In genomic region chr17:45648642-45649041, GRCh38 we compare ENCODE assay signal across 3 cellular contexts.
TF ChIP-seq lines count a peak whose summit lies in the region.

No MANE protein-coding gene starts in this region.

TF ChIP-seq in SK-N-SH, 30 proteins besides CTCF, POLR2A, EP300 and RAD21 (continued from another document):
- no peak for TF ChIP-seq PBX3 (IDR thresholded peaks at IDR 0.05)
- no peak for TF ChIP-seq YY1 (IDR thresholded peaks at IDR 0.05; ENCODE audit: low read depth)
- TF ChIP-seq POLR2AphosphoS5 (IDR thresholded peaks at IDR 0.05; ENCODE audit: low read depth, low read length): no peak
- TF ChIP-seq TAF1 (IDR thresholded peaks at IDR 0.05; ENCODE audit: borderline replicate concordance, low read depth, low read length): no peak
- TF ChIP-seq, protein P1, sequence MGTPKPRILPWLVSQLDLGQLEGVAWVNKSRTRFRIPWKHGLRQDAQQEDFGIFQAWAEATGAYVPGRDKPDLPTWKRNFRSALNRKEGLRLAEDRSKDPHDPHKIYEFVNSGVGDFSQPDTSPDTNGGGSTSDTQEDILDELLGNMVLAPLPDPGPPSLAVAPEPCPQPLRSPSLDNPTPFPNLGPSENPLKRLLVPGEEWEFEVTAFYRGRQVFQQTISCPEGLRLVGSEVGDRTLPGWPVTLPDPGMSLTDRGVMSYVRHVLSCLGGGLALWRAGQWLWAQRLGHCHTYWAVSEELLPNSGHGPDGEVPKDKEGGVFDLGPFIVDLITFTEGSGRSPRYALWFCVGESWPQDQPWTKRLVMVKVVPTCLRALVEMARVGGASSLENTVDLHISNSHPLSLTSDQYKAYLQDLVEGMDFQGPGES (IDR thresholded peaks at IDR 0.05; ENCODE audit: low read depth, low read length): no peak
- TF ChIP-seq TCF12 (IDR thresholded peaks at IDR 0.05): no peak
- TF ChIP-seq SIN3A (IDR thresholded peaks at IDR 0.05; ENCODE audit: borderline replicate concordance, low read depth, low read length): no peak
TF ChIP-seq in SK-N-SH: peak in this region for 0.

TF ChIP-seq in SK-N-SH treated with all-trans-retinoic acid at 6 μM for 48 hours, 23 proteins besides CTCF, POLR2A, EP300 and RAD21 (continued from another document):
- TF ChIP-seq, protein P2, sequence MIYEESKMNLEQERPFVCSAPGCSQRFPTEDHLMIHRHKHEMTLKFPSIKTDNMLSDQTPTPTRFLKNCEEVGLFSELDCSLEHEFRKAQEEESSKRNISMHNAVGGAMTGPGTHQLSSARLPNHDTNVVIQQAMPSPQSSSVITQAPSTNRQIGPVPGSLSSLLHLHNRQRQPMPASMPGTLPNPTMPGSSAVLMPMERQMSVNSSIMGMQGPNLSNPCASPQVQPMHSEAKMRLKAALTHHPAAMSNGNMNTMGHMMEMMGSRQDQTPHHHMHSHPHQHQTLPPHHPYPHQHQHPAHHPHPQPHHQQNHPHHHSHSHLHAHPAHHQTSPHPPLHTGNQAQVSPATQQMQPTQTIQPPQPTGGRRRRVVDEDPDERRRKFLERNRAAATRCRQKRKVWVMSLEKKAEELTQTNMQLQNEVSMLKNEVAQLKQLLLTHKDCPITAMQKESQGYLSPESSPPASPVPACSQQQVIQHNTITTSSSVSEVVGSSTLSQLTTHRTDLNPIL (CRISPR knock-in tag; IDR thresholded peaks at IDR 0.05; ENCODE audit: low read depth): no peak
- no peak for TF ChIP-seq TCF4 (CRISPR knock-in tag; IDR thresholded peaks at IDR 0.05; ENCODE audit: borderline replicate concordance)
- TF ChIP-seq ZNF565 (CRISPR knock-in tag; conservative IDR thresholded peaks at IDR 0.05; ENCODE audit: low read depth): no peak
- no peak for TF ChIP-seq ESRRG (CRISPR knock-in tag; IDR thresholded peaks at IDR 0.05)
- TF ChIP-seq ZFP3 (CRISPR knock-in tag; IDR thresholded peaks at IDR 0.05): no peak
- no peak for TF ChIP-seq OSR1 (CRISPR knock-in tag; IDR thresholded peaks at IDR 0.05)
- TF ChIP-seq, protein P3, sequence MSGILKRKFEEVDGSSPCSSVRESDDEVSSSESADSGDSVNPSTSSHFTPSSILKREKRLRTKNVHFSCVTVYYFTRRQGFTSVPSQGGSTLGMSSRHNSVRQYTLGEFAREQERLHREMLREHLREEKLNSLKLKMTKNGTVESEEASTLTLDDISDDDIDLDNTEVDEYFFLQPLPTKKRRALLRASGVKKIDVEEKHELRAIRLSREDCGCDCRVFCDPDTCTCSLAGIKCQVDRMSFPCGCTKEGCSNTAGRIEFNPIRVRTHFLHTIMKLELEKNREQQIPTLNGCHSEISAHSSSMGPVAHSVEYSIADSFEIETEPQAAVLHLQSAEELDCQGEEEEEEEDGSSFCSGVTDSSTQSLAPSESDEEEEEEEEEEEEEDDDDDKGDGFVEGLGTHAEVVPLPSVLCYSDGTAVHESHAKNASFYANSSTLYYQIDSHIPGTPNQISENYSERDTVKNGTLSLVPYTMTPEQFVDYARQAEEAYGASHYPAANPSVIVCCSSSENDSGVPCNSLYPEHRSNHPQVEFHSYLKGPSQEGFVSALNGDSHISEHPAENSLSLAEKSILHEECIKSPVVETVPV (CRISPR knock-in tag; IDR thresholded peaks at IDR 0.05): no peak
- TF ChIP-seq TSHZ2 (CRISPR knock-in tag; IDR thresholded peaks at IDR 0.05): no peak
- TF ChIP-seq ARNTL (CRISPR knock-in tag; IDR thresholded peaks at IDR 0.05; ENCODE audit: borderline replicate concordance, low read depth): no peak
- TF ChIP-seq ZFP30 (CRISPR knock-in tag; IDR thresholded peaks at IDR 0.05): no peak
- TF ChIP-seq ZNF70 (CRISPR knock-in tag; IDR thresholded peaks at IDR 0.05): no peak
- TF ChIP-seq, protein P4, sequence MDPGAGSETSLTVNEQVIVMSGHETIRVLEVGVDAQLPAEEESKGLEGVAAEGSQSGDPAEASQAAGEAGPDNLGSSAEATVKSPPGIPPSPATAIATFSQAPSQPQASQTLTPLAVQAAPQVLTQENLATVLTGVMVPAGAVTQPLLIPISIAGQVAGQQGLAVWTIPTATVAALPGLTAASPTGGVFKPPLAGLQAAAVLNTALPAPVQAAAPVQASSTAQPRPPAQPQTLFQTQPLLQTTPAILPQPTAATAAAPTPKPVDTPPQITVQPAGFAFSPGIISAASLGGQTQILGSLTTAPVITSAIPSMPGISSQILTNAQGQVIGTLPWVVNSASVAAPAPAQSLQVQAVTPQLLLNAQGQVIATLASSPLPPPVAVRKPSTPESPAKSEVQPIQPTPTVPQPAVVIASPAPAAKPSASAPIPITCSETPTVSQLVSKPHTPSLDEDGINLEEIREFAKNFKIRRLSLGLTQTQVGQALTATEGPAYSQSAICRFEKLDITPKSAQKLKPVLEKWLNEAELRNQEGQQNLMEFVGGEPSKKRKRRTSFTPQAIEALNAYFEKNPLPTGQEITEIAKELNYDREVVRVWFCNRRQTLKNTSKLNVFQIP (CRISPR knock-in tag; IDR thresholded peaks at IDR 0.05; ENCODE audit: borderline replicate concordance, low read depth): no peak

TF ChIP-seq in HEK293T, 16 proteins besides CTCF, POLR2A, EP300 and RAD21 (continued from another document):
- TF ChIP-seq, protein P5, sequence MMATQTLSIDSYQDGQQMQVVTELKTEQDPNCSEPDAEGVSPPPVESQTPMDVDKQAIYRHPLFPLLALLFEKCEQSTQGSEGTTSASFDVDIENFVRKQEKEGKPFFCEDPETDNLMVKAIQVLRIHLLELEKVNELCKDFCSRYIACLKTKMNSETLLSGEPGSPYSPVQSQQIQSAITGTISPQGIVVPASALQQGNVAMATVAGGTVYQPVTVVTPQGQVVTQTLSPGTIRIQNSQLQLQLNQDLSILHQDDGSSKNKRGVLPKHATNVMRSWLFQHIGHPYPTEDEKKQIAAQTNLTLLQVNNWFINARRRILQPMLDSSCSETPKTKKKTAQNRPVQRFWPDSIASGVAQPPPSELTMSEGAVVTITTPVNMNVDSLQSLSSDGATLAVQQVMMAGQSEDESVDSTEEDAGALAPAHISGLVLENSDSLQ (IDR thresholded peaks at IDR 0.05): peak; percentile 50
